Comparison of ENCODE assay signal across 9 cellular contexts in genomic region chr12:13001725-13002040, GRCh38. TPM values are rescaled to one million over a fixed set of nuclear protein-coding genes. Genes with fewer than 3 reads are reported as not detected.
DNase-seq lines count a peak whose midpoint lies in the region; ATAC-seq and TF ChIP-seq lines count a peak whose summit lies in the region.
"Had no signal": no experiment of that assay in that cellular context is flagged by ENCODE, and none has a peak within 500 bp of the region (broad histone marks: within the 10 kb centered on the region; RNA-seq: fewer than 3 reads in every experiment).

No MANE protein-coding gene starts in this region.

- peak overlapping the region; percentile 58 for H3K4me3 ChIP-seq in colonic mucosa
- H3K4me3 ChIP-seq in muscle layer of colon (ENCODE audit: low read depth in 1 of 2, low read length in 2 of 2): peak overlapping the region; percentile 74 to 90
- peak overlapping the region; percentile 68 for H3K4me3 ChIP-seq in urinary bladder (ENCODE audit: low read depth, low read length)

- H3K27ac ChIP-seq in colonic mucosa (peak overlapping the region; percentile 85), muscle layer of colon (ENCODE audit: low read depth, low read length) (peak overlapping the region; percentile 83), urinary bladder (ENCODE audit: low read depth) (peak overlapping the region; percentile 90)

- no peaks in the 10 kb centered on the region for H3K9me3 Mint-ChIP-seq in activated naive CD4-positive, alpha-beta T cell treated with anti-CD3 and anti-CD28 coated beads, Interleukin-2, amount 50 U/mL, for 24 hours

- no peaks in the 10 kb centered on the region for H3K36me3 Mint-ChIP-seq in activated naive CD4-positive, alpha-beta T cell treated with anti-CD3 and anti-CD28 coated beads, Interleukin-2, amount 50 U/mL, for 24 hours

- peak overlapping the region; percentile 75 for H3K27ac Mint-ChIP-seq in activated naive CD4-positive, alpha-beta T cell treated with anti-CD3 and anti-CD28 coated beads, Interleukin-2, amount 50 U/mL, for 24 hours

- H3K9me3 ChIP-seq in colonic mucosa (no peaks in the 10 kb centered on the region), muscle layer of colon (ENCODE audit: low read length) (no peaks in the 10 kb centered on the region)

- WGBS in urinary bladder: 42% methylated on average over 19 of the region's 19 CpGs

- H3K9ac ChIP-seq in colonic mucosa (ENCODE audit: low read depth in 2 of 2, low read length in 2 of 2) (peak overlapping the region; percentile 40 to 71), muscle layer of colon (ENCODE audit: low read length) (no peak overlapping the region)

- no peaks in the 10 kb centered on the region for H3K4me1 ChIP-seq in colonic mucosa
- peaks cover 23% of the 10 kb centered on the region for H3K4me1 ChIP-seq in muscle layer of colon (ENCODE audit: insufficient read depth, low read length)
- H3K4me1 ChIP-seq in urinary bladder (ENCODE audit: insufficient read depth): peaks cover 4% of the 10 kb centered on the region

- H3K4me1 Mint-ChIP-seq in activated naive CD4-positive, alpha-beta T cell treated with anti-CD3 and anti-CD28 coated beads, Interleukin-2, amount 50 U/mL, for 24 hours: peaks cover 38% of the 10 kb centered on the region

- H3K36me3 ChIP-seq in colonic mucosa (no peaks in the 10 kb centered on the region), muscle layer of colon (ENCODE audit: insufficient read depth, low read length) (no peaks in the 10 kb centered on the region), urinary bladder (ENCODE audit: insufficient read depth) (no peaks in the 10 kb centered on the region)

- H3K27me3 ChIP-seq in colonic mucosa (no peaks in the 10 kb centered on the region), muscle layer of colon (ENCODE audit: control insufficient read depth in 1 of 2, insufficient read depth in 2 of 2, low read length in 2 of 2) (no peaks in the 10 kb centered on the region)

- ATAC-seq in GM21423 (IDR thresholded peaks at IDR 0.05; ENCODE audit: unreplicated experiment): no peak

- intact Hi-C loops in colonic mucosa (cut with DNase I): loop anchor here (5.0 to 10.0 kb wide), 2 partner anchors 41 to 93 kb away; partner anchors contain the start of gene FAM234B

- H3K4me3 Mint-ChIP-seq in activated naive CD4-positive, alpha-beta T cell treated with anti-CD3 and anti-CD28 coated beads, Interleukin-2, amount 50 U/mL, for 24 hours: peak overlapping the region; percentile 87

- no peak for TF ChIP-seq CTCF in colonic mucosa (IDR thresholded peaks at IDR 0.05)

- no peak for DNase-seq in activated naive CD4-positive, alpha-beta T cell treated with Interleukin-2 at 50 U/mL for 16 hours
- DNase-seq in colonic mucosa (no peak), ureter (ENCODE audit: low spot score) (no peak)
- DNase-seq in central memory CD4-positive, alpha-beta T cell: no peak

- H3K27me3 Mint-ChIP-seq in activated naive CD4-positive, alpha-beta T cell treated with anti-CD3 and anti-CD28 coated beads, Interleukin-2, amount 50 U/mL, for 24 hours: no peaks in the 10 kb centered on the region

RNA-seq across cellular contexts. Expression of gene HEBP1, which starts 1.6 kb away (rescaled TPM):
- total RNA-seq in colonic mucosa: 10 to 100 TPM; 40.9 to 61.9 TPM
- total RNA-seq in urinary bladder: 22.0 TPM
- polyA plus RNA-seq in urinary bladder: 68.5 TPM
- total RNA-seq in ureter: 57.7 TPM

RNA-seq across cellular contexts. Expression of gene FAM234B, which starts 42.5 kb away (rescaled TPM):
- 1 to 10 TPM; 1.5 to 2.0 TPM for total RNA-seq in colonic mucosa
- 7.1 TPM for total RNA-seq in urinary bladder
- 3.1 TPM for polyA plus RNA-seq in urinary bladder
- total RNA-seq in ureter: 24.9 TPM

RNA-seq across cellular contexts. Expression of gene GPRC5D, which starts 49.7 kb away (rescaled TPM):
- total RNA-seq in colonic mucosa: under 1 TPM in 1 of 2 donors, not detected in 1; 0.27 TPM
- total RNA-seq in urinary bladder: not detected
- polyA plus RNA-seq in urinary bladder: 0.13 TPM
- 0.47 TPM for total RNA-seq in ureter
- total RNA-seq: myocyte had no signal
